In the genomic region with DNA sequence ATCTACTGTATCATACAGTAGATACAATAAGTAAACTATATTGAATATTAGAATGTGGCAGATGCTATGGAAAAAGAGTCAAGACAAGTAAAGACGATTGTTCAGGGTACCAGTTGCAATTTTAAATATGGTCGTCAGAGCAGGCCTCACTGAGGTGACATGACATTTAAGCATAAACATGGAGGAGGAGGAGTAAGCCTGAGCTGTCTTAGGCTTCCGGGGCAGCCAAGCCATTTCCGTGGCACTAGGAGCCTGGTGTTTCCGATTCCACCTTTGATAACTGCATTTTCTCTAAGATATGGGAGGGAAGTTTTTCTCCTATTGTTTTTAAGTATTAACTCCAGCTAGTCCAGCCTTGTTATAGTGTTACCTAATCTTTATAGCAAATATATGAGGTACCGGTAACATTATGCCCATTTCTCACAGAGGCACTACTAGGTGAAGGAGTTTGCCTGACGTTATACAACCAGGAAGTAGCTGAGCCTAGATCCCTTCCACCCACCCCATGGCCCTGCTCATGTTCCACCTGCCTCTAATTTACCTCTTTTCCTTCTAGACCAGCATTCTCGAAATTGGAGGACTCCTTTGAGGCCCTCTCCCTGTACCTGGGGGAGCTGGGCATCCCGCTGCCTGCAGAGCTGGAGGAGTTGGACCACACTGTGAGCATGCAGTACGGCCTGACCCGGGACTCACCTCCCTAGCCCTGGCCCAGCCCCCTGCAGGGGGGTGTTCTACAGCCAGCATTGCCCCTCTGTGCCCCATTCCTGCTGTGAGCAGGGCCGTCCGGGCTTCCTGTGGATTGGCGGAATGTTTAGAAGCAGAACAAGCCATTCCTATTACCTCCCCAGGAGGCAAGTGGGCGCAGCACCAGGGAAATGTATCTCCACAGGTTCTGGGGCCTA, we compare ENCODE assay signal across 2 cellular contexts.
TF ChIP-seq lines count a peak whose summit lies in the region.

No MANE protein-coding gene starts in this region.

TF ChIP-seq in liver, 16 proteins besides CTCF, POLR2A, EP300 and RAD21 (continued from another document):
- TF ChIP-seq EGR1 (IDR thresholded peaks at IDR 0.05; ENCODE audit: low read depth in 2 of 2), result no peak
- no peak for TF ChIP-seq FOXA2 (IDR thresholded peaks at IDR 0.05)
- no peak for TF ChIP-seq FOXA1 (IDR thresholded peaks at IDR 0.05)
- no peak for TF ChIP-seq SP1 (IDR thresholded peaks at IDR 0.05)
- TF ChIP-seq RXRA (IDR thresholded peaks at IDR 0.05), result no peak
- TF ChIP-seq ZBTB33 (IDR thresholded peaks at IDR 0.05), result no peak
- TF ChIP-seq GABPA (IDR thresholded peaks at IDR 0.05 in 1 of 2, conservative IDR thresholded peaks at IDR 0.05 in 1 of 2), result no peak
- TF ChIP-seq MAX (IDR thresholded peaks at IDR 0.05), result no peak
- TF ChIP-seq, protein P1, sequence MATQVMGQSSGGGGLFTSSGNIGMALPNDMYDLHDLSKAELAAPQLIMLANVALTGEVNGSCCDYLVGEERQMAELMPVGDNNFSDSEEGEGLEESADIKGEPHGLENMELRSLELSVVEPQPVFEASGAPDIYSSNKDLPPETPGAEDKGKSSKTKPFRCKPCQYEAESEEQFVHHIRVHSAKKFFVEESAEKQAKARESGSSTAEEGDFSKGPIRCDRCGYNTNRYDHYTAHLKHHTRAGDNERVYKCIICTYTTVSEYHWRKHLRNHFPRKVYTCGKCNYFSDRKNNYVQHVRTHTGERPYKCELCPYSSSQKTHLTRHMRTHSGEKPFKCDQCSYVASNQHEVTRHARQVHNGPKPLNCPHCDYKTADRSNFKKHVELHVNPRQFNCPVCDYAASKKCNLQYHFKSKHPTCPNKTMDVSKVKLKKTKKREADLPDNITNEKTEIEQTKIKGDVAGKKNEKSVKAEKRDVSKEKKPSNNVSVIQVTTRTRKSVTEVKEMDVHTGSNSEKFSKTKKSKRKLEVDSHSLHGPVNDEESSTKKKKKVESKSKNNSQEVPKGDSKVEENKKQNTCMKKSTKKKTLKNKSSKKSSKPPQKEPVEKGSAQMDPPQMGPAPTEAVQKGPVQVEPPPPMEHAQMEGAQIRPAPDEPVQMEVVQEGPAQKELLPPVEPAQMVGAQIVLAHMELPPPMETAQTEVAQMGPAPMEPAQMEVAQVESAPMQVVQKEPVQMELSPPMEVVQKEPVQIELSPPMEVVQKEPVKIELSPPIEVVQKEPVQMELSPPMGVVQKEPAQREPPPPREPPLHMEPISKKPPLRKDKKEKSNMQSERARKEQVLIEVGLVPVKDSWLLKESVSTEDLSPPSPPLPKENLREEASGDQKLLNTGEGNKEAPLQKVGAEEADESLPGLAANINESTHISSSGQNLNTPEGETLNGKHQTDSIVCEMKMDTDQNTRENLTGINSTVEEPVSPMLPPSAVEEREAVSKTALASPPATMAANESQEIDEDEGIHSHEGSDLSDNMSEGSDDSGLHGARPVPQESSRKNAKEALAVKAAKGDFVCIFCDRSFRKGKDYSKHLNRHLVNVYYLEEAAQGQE (IDR thresholded peaks at IDR 0.05), result no peak
- TF ChIP-seq JUND (IDR thresholded peaks at IDR 0.05), result no peak
- TF ChIP-seq TAF1 (conservative IDR thresholded peaks at IDR 0.05), result no peak
- TF ChIP-seq HNF4A (conservative IDR thresholded peaks at IDR 0.05), result no peak
- TF ChIP-seq YY1 (IDR thresholded peaks at IDR 0.05), result no peak
- no peak for TF ChIP-seq NR2F2 (IDR thresholded peaks at IDR 0.05)
- TF ChIP-seq, protein P2, sequence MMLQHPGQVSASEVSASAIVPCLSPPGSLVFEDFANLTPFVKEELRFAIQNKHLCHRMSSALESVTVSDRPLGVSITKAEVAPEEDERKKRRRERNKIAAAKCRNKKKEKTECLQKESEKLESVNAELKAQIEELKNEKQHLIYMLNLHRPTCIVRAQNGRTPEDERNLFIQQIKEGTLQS (IDR thresholded peaks at IDR 0.05), result no peak

TF ChIP-seq in HepG2, 621 proteins besides CTCF, POLR2A, EP300 and RAD21:
- TF ChIP-seq, protein P3, sequence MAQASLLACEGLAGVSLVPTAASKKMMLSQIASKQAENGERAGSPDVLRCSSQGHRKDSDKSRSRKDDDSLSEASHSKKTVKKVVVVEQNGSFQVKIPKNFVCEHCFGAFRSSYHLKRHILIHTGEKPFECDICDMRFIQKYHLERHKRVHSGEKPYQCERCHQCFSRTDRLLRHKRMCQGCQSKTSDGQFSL (CRISPR knock-in tag; IDR thresholded peaks at IDR 0.05), result no peak
- no peak for TF ChIP-seq EEA1 (CRISPR knock-in tag; IDR thresholded peaks at IDR 0.05; ENCODE audit: borderline replicate concordance)
- TF ChIP-seq NFYB (CRISPR knock-in tag; IDR thresholded peaks at IDR 0.05), result no peak
- TF ChIP-seq CC2D1A (CRISPR knock-in tag; IDR thresholded peaks at IDR 0.05), result no peak
- no peak for TF ChIP-seq GATAD1 (CRISPR knock-in tag; IDR thresholded peaks at IDR 0.05)
- no peak for TF ChIP-seq FOXO1 (CRISPR knock-in tag; IDR thresholded peaks at IDR 0.05)
- TF ChIP-seq ZNF543 (CRISPR knock-in tag; IDR thresholded peaks at IDR 0.05), result no peak
- TF ChIP-seq ZNF350 (CRISPR knock-in tag; IDR thresholded peaks at IDR 0.05; ENCODE audit: borderline replicate concordance, low read depth), result no peak
- no peak for TF ChIP-seq SRSF4 (IDR thresholded peaks at IDR 0.05; ENCODE audit: low read depth, low read length, poor library complexity, severe bottlenecking)
- no peak for TF ChIP-seq TAF1 (CRISPR knock-in tag; IDR thresholded peaks at IDR 0.05)
- TF ChIP-seq GMEB1 (CRISPR knock-in tag; IDR thresholded peaks at IDR 0.05; ENCODE audit: borderline replicate concordance), result no peak
- no peak for TF ChIP-seq KDM6A (CRISPR knock-in tag; IDR thresholded peaks at IDR 0.05; ENCODE audit: low read depth)
- no peak for TF ChIP-seq FOSL1 (CRISPR knock-in tag; IDR thresholded peaks at IDR 0.05; ENCODE audit: borderline replicate concordance)
- no peak for TF ChIP-seq NFIC (IDR thresholded peaks at IDR 0.05; ENCODE audit: low read length)
- TF ChIP-seq RFX5 (IDR thresholded peaks at IDR 0.05; ENCODE audit: low read depth, low read length), result no peak
- no peak for TF ChIP-seq ZNF234 (CRISPR knock-in tag; conservative IDR thresholded peaks at IDR 0.05)
- no peak for TF ChIP-seq ZNF713 (CRISPR knock-in tag; IDR thresholded peaks at IDR 0.05)
